ENCODE assay signal across 8 cellular contexts in the genomic region with DNA sequence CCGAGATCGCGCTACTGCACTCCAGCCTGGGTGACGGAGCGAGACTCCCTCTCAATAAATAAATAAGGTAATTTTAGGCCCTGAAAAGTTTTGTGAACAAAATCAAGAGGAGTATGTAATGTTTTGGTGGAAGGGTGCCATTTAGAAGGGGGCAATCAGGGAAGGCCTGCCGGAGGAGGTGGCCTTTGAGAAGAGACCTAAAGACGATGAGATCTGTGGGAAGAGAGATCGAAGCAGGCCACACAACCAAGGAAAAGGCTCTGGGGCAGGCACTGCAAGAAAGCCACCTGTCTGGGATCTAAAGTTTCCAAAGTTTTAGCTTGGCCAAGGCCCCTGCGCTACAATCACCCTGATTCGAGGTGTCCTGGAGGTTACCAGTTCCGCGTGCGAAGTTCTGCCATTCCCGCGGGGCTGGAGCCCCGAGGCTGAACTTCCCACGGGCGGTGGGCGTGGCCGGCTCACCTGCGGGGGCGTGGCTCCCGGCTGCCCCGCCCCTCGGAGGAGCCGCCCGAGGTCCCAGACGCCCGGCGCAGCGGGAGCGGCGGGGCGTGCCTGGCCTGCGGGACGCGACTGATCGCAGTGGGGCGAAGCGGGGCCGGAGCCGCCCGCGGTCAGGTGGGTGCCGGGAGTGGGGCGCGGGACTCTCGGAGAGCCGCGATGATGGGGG. TPM values are rescaled to one million over a fixed set of nuclear protein-coding genes. Genes with fewer than 3 reads are reported as not detected.
DNase-seq lines count a peak whose midpoint lies in the region; ATAC-seq and TF ChIP-seq lines count a peak whose summit lies in the region.

KLC3 (plus strand) TSS at position 519 of the 667 bp plus-strand sequence. CDS start 4,792 bp downstream, outside the sequence.

- H3K27ac Mint-ChIP-seq in activated CD8-positive, alpha-beta memory T cell treated with anti-CD3 and anti-CD28 coated beads, Interleukin-2, amount 10 ng/mL, durations not matched to agents 7 days and 5 days = no peak within 1 kb of the TSS
- H3K27ac Mint-ChIP-seq in glutamatergic neuron (ENCODE audit: unreplicated experiment) = peak within 1 kb of the TSS; percentile 52

- ATAC-seq in activated CD8-positive, alpha-beta memory T cell treated with anti-CD3 and anti-CD28 coated beads, Interleukin-2, amount 10 ng/mL, durations not matched to agents 7 days and 5 days = peak; percentile 52

- H3K4me1 ChIP-seq in KMS-11 (ENCODE audit: low read depth, poor library complexity, severe bottlenecking) = peaks cover 10% of the 10 kb centered on the region

- H3K36me3 Mint-ChIP-seq in activated CD8-positive, alpha-beta memory T cell treated with anti-CD3 and anti-CD28 coated beads, Interleukin-2, amount 10 ng/mL, durations not matched to agents 7 days and 5 days = no peaks in the 10 kb centered on the region
- no peaks in the 10 kb centered on the region for H3K36me3 Mint-ChIP-seq in glutamatergic neuron (ENCODE audit: unreplicated experiment)

- DNase-seq in AG04450 (ENCODE audit: low read depth, low spot score) (no peak), glutamatergic neuron (no peak), HUDEP-2 (lab: John Stamatoyannopoulos, UW; ENCODE audit: unreplicated experiment in 76 of 76) (no peak), activated gamma-delta T cell (lab: John Stamatoyannopoulos, UW) (no peak), T1000 (lab: John Stamatoyannopoulos, UW) (no peak)
- DNase-seq in activated CD8-positive, alpha-beta memory T cell treated with anti-CD3 and anti-CD28 coated beads, Interleukin-2, amount 10 ng/mL, durations not matched to agents 7 days and 5 days = peak; percentile 47
- peak; percentile 22 to 31 for DNase-seq in stimulated activated CD4-positive, alpha-beta T cell treated with anti-CD3 and anti-CD28 coated beads, Interleukin-15, amount 100 ng/mL, for 1 hour (ENCODE audit: low read depth in 1 of 2, low spot score in 1 of 2)

- peaks cover 7% of the 10 kb centered on the region for H3K4me1 Mint-ChIP-seq in activated CD8-positive, alpha-beta memory T cell treated with anti-CD3 and anti-CD28 coated beads, Interleukin-2, amount 10 ng/mL, durations not matched to agents 7 days and 5 days
- no peaks in the 10 kb centered on the region for H3K4me1 Mint-ChIP-seq in glutamatergic neuron (ENCODE audit: low read depth, unreplicated experiment)

- peak within 1 kb of the TSS; percentile 30; the same call in 1 of the 2 replicates for H2AFZ ChIP-seq in KMS-11 (ENCODE audit: low read depth)

- peaks cover 26% of the 10 kb centered on the region for H3K27me3 Mint-ChIP-seq in activated CD8-positive, alpha-beta memory T cell treated with anti-CD3 and anti-CD28 coated beads, Interleukin-2, amount 10 ng/mL, durations not matched to agents 7 days and 5 days
- H3K27me3 Mint-ChIP-seq in glutamatergic neuron (ENCODE audit: unreplicated experiment) = peaks cover 5% of the 10 kb centered on the region

- H3K4me2 ChIP-seq in KMS-11 = peak within 1 kb of the TSS; percentile 50

- H3K4me3 ChIP-seq in AG04450 (ENCODE audit: low read depth, low read length) (0 out of 2 replicates have a peak within 1 kb of the TSS, but pooled peaks have one; percentile 13), KMS-11 (IDR thresholded peaks at IDR 0.05; ENCODE audit: insufficient read depth, low read depth, low read length) (no peak within 1 kb of the TSS)

- H3K36me3 ChIP-seq in KMS-11 (ENCODE audit: insufficient read depth) = no peaks in the 10 kb centered on the region

- no peaks in the 10 kb centered on the region for H3K79me2 ChIP-seq in KMS-11 (ENCODE audit: insufficient read depth, low read depth)

- H3K27me3 ChIP-seq in AG04450 (ENCODE audit: control insufficient read depth, insufficient read depth, low read length) (peaks cover 6% of the 10 kb centered on the region), KMS-11 (ENCODE audit: insufficient read depth, low read depth) (peaks cover 4% of the 10 kb centered on the region; the same call in 1 of the 2 replicates)

- H3K4me3 Mint-ChIP-seq in activated CD8-positive, alpha-beta memory T cell treated with anti-CD3 and anti-CD28 coated beads, Interleukin-2, amount 10 ng/mL, durations not matched to agents 7 days and 5 days = peak within 1 kb of the TSS; percentile 10
- peak within 1 kb of the TSS; percentile 80 for H3K4me3 Mint-ChIP-seq in glutamatergic neuron (ENCODE audit: unreplicated experiment)

- H4K20me1 ChIP-seq in KMS-11 (ENCODE audit: insufficient read depth) = no peaks in the 10 kb centered on the region

- POLR2A ChIA-PET in AG04450 (lab: Yijun Ruan, JAX) = no interaction called here

- CTCF ChIA-PET in AG04450 (lab: Charles Lee) = interaction anchor here (0.6 kb wide), 1 partner anchor 319 kb away, joined by 4 read pairs; no protein-coding TSS in a partner anchor
- CTCF ChIA-PET in activated CD8-positive, alpha-beta memory T cell treated with anti-CD3 and anti-CD28 coated beads, Interleukin-2, amount 10 ng/mL, durations not matched to agents 7 days and 5 days (lab: Charles Lee) = interaction anchor here (1.1 to 1.4 kb wide), 2 partner anchors 176 to 323 kb away, joined by 3 read pairs; no protein-coding TSS in a partner anchor

- TF ChIP-seq CTCF in AG04450 (IDR thresholded peaks at IDR 0.05; ENCODE audit: low read depth, low read length) = no peak
- TF ChIP-seq CTCF in KMS-11 (conservative IDR thresholded peaks at IDR 0.05; ENCODE audit: low read depth, low read length) = no peak
- no peak for TF ChIP-seq CTCF in glutamatergic neuron (IDR thresholded peaks at IDR 0.05; ENCODE audit: partially characterized antibody, unreplicated experiment)

- H3K9me3 Mint-ChIP-seq in activated CD8-positive, alpha-beta memory T cell treated with anti-CD3 and anti-CD28 coated beads, Interleukin-2, amount 10 ng/mL, durations not matched to agents 7 days and 5 days (ENCODE audit: low read depth) = no peaks in the 10 kb centered on the region
- peaks cover 5% of the 10 kb centered on the region for H3K9me3 Mint-ChIP-seq in glutamatergic neuron (ENCODE audit: unreplicated experiment)

- H3K9ac ChIP-seq in KMS-11 = no peak within 1 kb of the TSS

- H3K9me3 ChIP-seq in AG04450 (ENCODE audit: control insufficient read depth, insufficient read depth, low read length) = no peaks in the 10 kb centered on the region

- H3K27ac ChIP-seq in AG04450 (ENCODE audit: low read depth, low read length) = no peak within 1 kb of the TSS
- no peak within 1 kb of the TSS for H3K27ac ChIP-seq in KMS-11

RNA-seq across cellular contexts. Expression of gene KLC3, which starts in this region (rescaled TPM):
- polyA plus RNA-seq in AG04450 (2011; rRNA removed) = not detected in 2 replicates
- polyA minus RNA-seq in AG04450 (2011; rRNA and poly(A)+ RNA removed) = not detected in 2 replicates
- not detected for total RNA-seq in activated CD8-positive, alpha-beta memory T cell treated with anti-CD3 and anti-CD28 coated beads, Interleukin-2, amount 10 ng/mL, durations not matched to agents 7 days and 5 days
- not detected for total RNA-seq in glutamatergic neuron (ENCODE audit: unreplicated experiment)

Comparison
In these comparisons a context has a peak if more than half of its experiments do, and no peak if none do; other contexts are left out.
1. Peak in DNase-seq and ATAC-seq in activated CD8-positive, alpha-beta memory T cell treated with anti-CD3 and anti-CD28 coated beads, Interleukin-2, amount 10 ng/mL, durations not matched to agents 7 days and 5 days; RNA of the gene not detected or under 1 TPM.
2. DNase-seq: peak in stimulated activated CD4-positive, alpha-beta T cell treated with anti-CD3 and anti-CD28 coated beads, Interleukin-15, amount 100 ng/mL, for 1 hour (2 of 2); none in AG04450 (single experiment), glutamatergic neuron (single experiment), HUDEP-2 (0 of 76), activated gamma-delta T cell (single experiment) and T1000 (single experiment).